9 cellular contexts compared by ENCODE assay signal in the genomic region with DNA sequence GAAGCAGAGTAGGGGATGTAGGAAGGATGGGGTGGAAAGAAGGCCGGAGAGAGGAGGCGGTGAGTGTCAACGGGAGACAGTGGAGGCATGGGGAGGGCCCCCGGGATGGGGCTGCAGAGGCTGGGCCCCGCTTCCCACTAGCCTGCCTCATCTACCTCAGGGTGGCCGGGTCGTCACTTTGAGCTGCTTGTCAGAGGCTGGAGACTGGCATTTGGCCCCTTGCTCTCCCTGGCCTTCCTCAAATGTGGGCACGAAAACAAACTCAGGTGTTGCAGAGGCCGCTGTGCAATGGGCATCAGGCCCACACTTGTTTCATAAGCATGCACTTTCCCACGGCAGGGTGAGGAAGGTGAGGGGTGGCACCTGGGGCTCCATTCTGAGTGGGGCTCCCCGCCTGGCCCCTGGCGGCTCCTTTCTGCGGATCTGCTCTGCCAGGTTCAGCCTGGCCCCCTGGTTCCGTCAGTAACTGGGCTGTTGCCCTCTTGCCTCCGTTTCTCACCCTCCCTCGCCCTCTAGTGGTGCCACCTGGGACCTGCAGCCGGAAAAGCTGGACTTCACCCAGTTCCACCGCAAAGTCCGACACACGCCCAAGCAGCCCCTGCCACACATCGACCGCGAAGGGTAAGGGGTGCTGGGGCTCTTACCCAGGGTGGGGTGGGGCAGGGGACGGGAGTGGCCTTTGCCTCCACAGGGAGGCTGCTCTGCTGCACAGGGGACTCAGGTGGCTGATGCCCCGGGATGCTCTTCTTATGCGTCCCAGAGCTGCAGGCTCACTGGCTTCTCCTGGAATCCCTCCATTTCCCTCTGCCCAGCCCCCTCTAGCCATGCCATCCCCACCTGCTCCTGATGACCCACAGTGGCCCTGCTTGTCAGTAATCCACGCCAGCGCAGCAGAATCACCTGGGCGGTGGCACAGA.
A peak's percentile ranks its signal among the peaks of the same experiment; 100 is the strongest.
DNase-seq lines count a peak whose midpoint lies in the region; ATAC-seq, FAIRE-seq and TF ChIP-seq lines count a peak whose summit lies in the region.
"Had no signal": no experiment of that assay in that cellular context is flagged by ENCODE, and none has a peak within 500 bp of the region (broad histone marks: within the 10 kb centered on the region; RNA-seq: fewer than 3 reads in every experiment).

No MANE protein-coding gene starts in this region.

- intact Hi-C loops in pancreas (cut with DNase I) = loop anchor here in 2 of 3 donors (5.0 kb wide), 2 partner anchors 187 to 192 kb away; no protein-coding TSS in a partner anchor

- H3K4me3 ChIP-seq in AG04450 (ENCODE audit: low read depth, low read length) (no peak overlapping the region), pancreas (no peak overlapping the region)

- TF ChIP-seq CTCF in AG04450 (IDR thresholded peaks at IDR 0.05; ENCODE audit: low read depth, low read length) = peak; percentile 90
- peak; percentile 82 to 90 (median 87) for TF ChIP-seq CTCF in pancreas (IDR thresholded peaks at IDR 0.05)

- H3K9me3 ChIP-seq in AG04450 (ENCODE audit: control insufficient read depth, insufficient read depth, low read length) = no peaks in the 10 kb centered on the region
- no peaks in the 10 kb centered on the region for H3K9me3 ChIP-seq in pancreas

- no peaks in the 10 kb centered on the region for H3K36me3 ChIP-seq in pancreas

- H3K4me1 ChIP-seq in pancreas = no peaks in the 10 kb centered on the region

- DNase-seq in AG04450 (ENCODE audit: low read depth, low spot score) (no peak), GM19238 (ENCODE audit: insufficient read length, low spot score) (peak; percentile 47), glomerular visceral epithelial cell (ENCODE audit: extremely low spot score) (peak; percentile 49), pancreas (peak; percentile 59 to 94 (median 82))
- DNase-seq in activated effector memory CD4-positive, alpha-beta T cell treated with anti-CD3 and anti-CD28 coated beads, Interleukin-2, amount 50 U/mL, for 16 hours = peak; percentile 84

- H3K27me3 ChIP-seq in AG04450 (ENCODE audit: control insufficient read depth, insufficient read depth, low read length) = no peaks in the 10 kb centered on the region
- no peaks in the 10 kb centered on the region for H3K27me3 ChIP-seq in pancreas

- 32 to 37% methylated on average over 29 of the region's 29 CpGs for WGBS in pancreas, 2 donors

- H3K27ac ChIP-seq in AG04450 (ENCODE audit: low read depth, low read length) (no peak overlapping the region), pancreas (peak overlapping the region in 1 of 4 donors; percentile 22)

- CTCF ChIA-PET in AG04450 (lab: Charles Lee) = interaction anchor here (0.6 to 5.9 kb wide), 11 partner anchors 10 to 569 kb away, joined by 3 to 61 read pairs (median 4); no protein-coding TSS in a partner anchor

- no peak for FAIRE-seq in pancreas (lab: Jason Lieb, UNC)
- FAIRE-seq: islet of Langerhans had no signal

- ATAC-seq in pancreas (peak; percentile 76 to 83 (median 83)), GM18861 (IDR thresholded peaks at IDR 0.05; ENCODE audit: unreplicated experiment) (no peak), GM21528 (IDR thresholded peaks at IDR 0.05; ENCODE audit: low FRiP score, unreplicated experiment) (no peak)

- POLR2A ChIA-PET in AG04450 (lab: Yijun Ruan, JAX) = interaction anchor here (1.2 kb wide), 1 partner anchor 125 kb away, joined by 3 read pairs; a partner anchor contains a TSS

TF ChIP-seq in PFSK-1, 5 proteins besides CTCF, POLR2A, EP300 and RAD21:
- TF ChIP-seq FOXP2 (optimal IDR thresholded peaks at IDR 0.05; ENCODE audit: borderline replicate concordance, extremely low read depth, extremely low read length, insufficient read depth) (peak; percentile 59), TAF1 (IDR thresholded peaks at IDR 0.05; ENCODE audit: borderline replicate concordance, insufficient read depth, low read length) (no peak)
- TF ChIP-seq, protein P1, sequence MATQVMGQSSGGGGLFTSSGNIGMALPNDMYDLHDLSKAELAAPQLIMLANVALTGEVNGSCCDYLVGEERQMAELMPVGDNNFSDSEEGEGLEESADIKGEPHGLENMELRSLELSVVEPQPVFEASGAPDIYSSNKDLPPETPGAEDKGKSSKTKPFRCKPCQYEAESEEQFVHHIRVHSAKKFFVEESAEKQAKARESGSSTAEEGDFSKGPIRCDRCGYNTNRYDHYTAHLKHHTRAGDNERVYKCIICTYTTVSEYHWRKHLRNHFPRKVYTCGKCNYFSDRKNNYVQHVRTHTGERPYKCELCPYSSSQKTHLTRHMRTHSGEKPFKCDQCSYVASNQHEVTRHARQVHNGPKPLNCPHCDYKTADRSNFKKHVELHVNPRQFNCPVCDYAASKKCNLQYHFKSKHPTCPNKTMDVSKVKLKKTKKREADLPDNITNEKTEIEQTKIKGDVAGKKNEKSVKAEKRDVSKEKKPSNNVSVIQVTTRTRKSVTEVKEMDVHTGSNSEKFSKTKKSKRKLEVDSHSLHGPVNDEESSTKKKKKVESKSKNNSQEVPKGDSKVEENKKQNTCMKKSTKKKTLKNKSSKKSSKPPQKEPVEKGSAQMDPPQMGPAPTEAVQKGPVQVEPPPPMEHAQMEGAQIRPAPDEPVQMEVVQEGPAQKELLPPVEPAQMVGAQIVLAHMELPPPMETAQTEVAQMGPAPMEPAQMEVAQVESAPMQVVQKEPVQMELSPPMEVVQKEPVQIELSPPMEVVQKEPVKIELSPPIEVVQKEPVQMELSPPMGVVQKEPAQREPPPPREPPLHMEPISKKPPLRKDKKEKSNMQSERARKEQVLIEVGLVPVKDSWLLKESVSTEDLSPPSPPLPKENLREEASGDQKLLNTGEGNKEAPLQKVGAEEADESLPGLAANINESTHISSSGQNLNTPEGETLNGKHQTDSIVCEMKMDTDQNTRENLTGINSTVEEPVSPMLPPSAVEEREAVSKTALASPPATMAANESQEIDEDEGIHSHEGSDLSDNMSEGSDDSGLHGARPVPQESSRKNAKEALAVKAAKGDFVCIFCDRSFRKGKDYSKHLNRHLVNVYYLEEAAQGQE (IDR thresholded peaks at IDR 0.05; ENCODE audit: insufficient read depth in 1 of 2, low read depth in 2 of 2, low read length in 2 of 2) = no peak

Comparison
In these comparisons a context has a peak if more than half of its experiments do, and no peak if none do; other contexts are left out.
1. ATAC-seq: peak in pancreas (4 of 4); none in GM18861 (single experiment) and GM21528 (single experiment).